In the genomic region with DNA sequence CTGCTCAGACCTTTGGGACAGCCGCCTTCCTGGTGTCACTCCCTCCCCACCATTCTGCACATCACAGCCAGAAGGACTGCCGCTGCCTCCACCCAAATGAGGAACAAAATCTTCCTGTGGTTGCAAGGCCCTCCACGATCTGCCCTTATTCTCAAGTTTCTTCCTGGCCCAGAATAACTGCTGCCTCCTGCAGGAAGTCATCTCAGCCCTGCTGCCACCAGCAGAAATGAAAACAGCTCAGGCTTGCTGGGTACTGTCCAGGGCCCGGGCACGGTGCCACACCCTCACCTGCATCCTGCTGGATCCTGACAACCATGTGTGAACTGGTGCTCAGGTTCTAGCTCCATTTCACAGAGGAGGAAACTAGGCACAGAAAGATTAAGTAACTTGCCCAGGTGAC, we compare ENCODE assay signal across 10 cellular contexts. TPM values are rescaled to one million over a fixed set of nuclear protein-coding genes. Genes with fewer than 3 reads are reported as not detected.
DNase-seq lines count a peak whose midpoint lies in the region; ATAC-seq and TF ChIP-seq lines count a peak whose summit lies in the region.
"Had no signal": no experiment of that assay in that cellular context is flagged by ENCODE, and none has a peak within 500 bp of the region (broad histone marks: within the 10 kb centered on the region; RNA-seq: fewer than 3 reads in every experiment).

No MANE protein-coding gene starts in this region.

- H3K4me2 ChIP-seq in MM.1S (ENCODE audit: low read depth, low read length): 0 out of 2 replicates have a peak overlapping the region, but pooled peaks have one; percentile 34

- ATAC-seq in activated B cell treated with CpG ODN at 0.5 μM for 24 hours (ENCODE audit: low read depth) (no peak), GM21528 (IDR thresholded peaks at IDR 0.05; ENCODE audit: low FRiP score, unreplicated experiment) (no peak), HG02759 (IDR thresholded peaks at IDR 0.05; ENCODE audit: unreplicated experiment) (no peak), HG02981 (IDR thresholded peaks at IDR 0.05; ENCODE audit: unreplicated experiment) (no peak)

- no peaks in the 10 kb centered on the region for H3K27me3 ChIP-seq in MM.1S (replicated peaks; ENCODE audit: insufficient read depth, low read length)

- H3K4me1 ChIP-seq in MM.1S (ENCODE audit: low read length): no peaks in the 10 kb centered on the region

- no peaks in the 10 kb centered on the region for H4K20me1 ChIP-seq in MM.1S (ENCODE audit: insufficient read depth, low read length)

- POLR2A ChIA-PET in activated B cell treated with CpG ODN at 0.5 μM for 24 hours (lab: Charles Lee): no interaction called here

- H3K4me1 Mint-ChIP-seq in activated B cell treated with CpG ODN at 0.5 μM for 24 hours: peaks cover 16% of the 10 kb centered on the region

- H3K4me3 Mint-ChIP-seq in activated B cell treated with CpG ODN at 0.5 μM for 24 hours: no peak overlapping the region

- H3K27me3 Mint-ChIP-seq in activated B cell treated with CpG ODN at 0.5 μM for 24 hours: no peaks in the 10 kb centered on the region

- no peaks in the 10 kb centered on the region for H3K36me3 ChIP-seq in MM.1S (replicated peaks; ENCODE audit: insufficient read depth, low read length)

- H3K9me2 ChIP-seq in MM.1S (replicated peaks; ENCODE audit: insufficient read depth, low read length): no peaks in the 10 kb centered on the region

- peak overlapping the region; percentile 16 for H3K27ac Mint-ChIP-seq in activated B cell treated with CpG ODN at 0.5 μM for 24 hours

- H3K9me3 ChIP-seq in MM.1S (replicated peaks; ENCODE audit: insufficient read depth, low read length): no peaks in the 10 kb centered on the region

- H3K79me2 ChIP-seq in MM.1S (ENCODE audit: low read length): no peaks in the 10 kb centered on the region

- DNase-seq in G401 (ENCODE audit: low spot score) (peak; percentile 69), MM.1S (peak; percentile 24), activated B cell treated with CpG ODN at 0.5 μM for 24 hours (no peak), myocyte (ENCODE audit: low read depth) (peak; percentile 47), NCI-H226 (no peak)
- DNase-seq: NCI-H446 treated with DMSO at 0.1 percent for 48 hours had no signal

- H3K36me3 Mint-ChIP-seq in activated B cell treated with CpG ODN at 0.5 μM for 24 hours (ENCODE audit: low read depth): no peaks in the 10 kb centered on the region

- H3K9me3 Mint-ChIP-seq in activated B cell treated with CpG ODN at 0.5 μM for 24 hours: no peaks in the 10 kb centered on the region

- H3K4me3 ChIP-seq in MM.1S (ENCODE audit: low read length): no peak overlapping the region

- in situ Hi-C loops in G401 (cut with HindIII; ENCODE audit: low sequenced_read_pairs): no loop called here

- TF ChIP-seq CTCF in MM.1S (IDR thresholded peaks at IDR 0.05; ENCODE audit: low read length) (peak; percentile 26), activated B cell treated with CpG ODN at 0.5 μM for 24 hours (IDR thresholded peaks at IDR 0.05) (no peak)

- H3K9ac ChIP-seq in MM.1S (ENCODE audit: low read length): no peak overlapping the region

- no peaks in the 10 kb centered on the region for H3F3A ChIP-seq in MM.1S (ENCODE audit: insufficient read depth, low read length)

- intact Hi-C loops in activated B cell treated with CpG ODN at 0.5 μM for 24 hours (cut with micrococcal nuclease): no loop called here

- H2AFZ ChIP-seq in MM.1S (ENCODE audit: low read length): peak overlapping the region; percentile 46; the same call in 1 of the 2 replicates

- CTCF ChIA-PET in activated B cell treated with CpG ODN at 0.5 μM for 24 hours (lab: Charles Lee): no interaction called here

- H3K27ac ChIP-seq in MM.1S (ENCODE audit: low read length): no peak overlapping the region

RNA-seq across cellular contexts. Expression of a gene that starts 2.8 kb away (rescaled TPM):
- 0.03 TPM in 1 of 2 replicates, not detected in the other for total RNA-seq in G401 (2014; rRNA removed; shearing (Covaris generic))
- total RNA-seq in activated B cell treated with CpG ODN at 0.5 μM for 24 hours (not detected in 2 replicates), myocyte (not detected in 2 replicates)
- polyA plus RNA-seq in myocyte (2012): not detected
- total RNA-seq: activated CD8-positive, alpha-beta memory T cell treated with anti-CD3 and anti-CD28 coated beads for 36 hours had no signal

RNA-seq across cellular contexts. Expression of a gene that starts 29.6 kb away (rescaled TPM):
- total RNA-seq in G401 (2014; rRNA removed; shearing (Covaris generic)): 27.2 and 32.5 TPM in 2 replicates
- 27.1 and 30.4 TPM in 2 replicates for total RNA-seq in activated B cell treated with CpG ODN at 0.5 μM for 24 hours
- total RNA-seq in myocyte: 53.0 and 57.3 TPM in 2 replicates
- polyA plus RNA-seq in myocyte (2012): 139 TPM

RNA-seq across cellular contexts. Expression of a gene that starts 29.8 kb away (rescaled TPM):
- 4.7 and 9.2 TPM in 2 replicates for total RNA-seq in G401 (2014; rRNA removed; shearing (Covaris generic))
- total RNA-seq in activated B cell treated with CpG ODN at 0.5 μM for 24 hours (10.6 and 13.1 TPM in 2 replicates), myocyte (7.9 and 12.5 TPM in 2 replicates)
- 7.3 TPM for polyA plus RNA-seq in myocyte (2012)

RNA-seq across cellular contexts. Expression of a gene that starts 47.5 kb away (rescaled TPM):
- total RNA-seq in G401 (2014; rRNA removed; shearing (Covaris generic)): 0.80 TPM in 1 of 2 replicates, not detected in the other
- 0.20 and 0.31 TPM in 2 replicates for total RNA-seq in activated B cell treated with CpG ODN at 0.5 μM for 24 hours
- 0.03 and 0.05 TPM in 2 replicates for total RNA-seq in myocyte
- 0.04 TPM for polyA plus RNA-seq in myocyte (2012)

RNA-seq across cellular contexts. Expression of a gene that starts 55.0 kb away (rescaled TPM):
- total RNA-seq in G401 (2014; rRNA removed; shearing (Covaris generic)): 1,196 and 1,492 TPM in 2 replicates
- total RNA-seq in activated B cell treated with CpG ODN at 0.5 μM for 24 hours (609 and 693 TPM in 2 replicates), myocyte (958 and 1,013 TPM in 2 replicates)
- 904 TPM for polyA plus RNA-seq in myocyte (2012)

Comparison
In these comparisons a context has a peak if more than half of its experiments do, and no peak if none do; other contexts are left out.
1. DNase-seq: peak in G401 (single experiment), MM.1S (single experiment) and myocyte (single experiment); none in activated B cell treated with CpG ODN at 0.5 μM for 24 hours (single experiment) and NCI-H226 (single experiment).